ENCODE assay signal across 17 cellular contexts in the genomic region with DNA sequence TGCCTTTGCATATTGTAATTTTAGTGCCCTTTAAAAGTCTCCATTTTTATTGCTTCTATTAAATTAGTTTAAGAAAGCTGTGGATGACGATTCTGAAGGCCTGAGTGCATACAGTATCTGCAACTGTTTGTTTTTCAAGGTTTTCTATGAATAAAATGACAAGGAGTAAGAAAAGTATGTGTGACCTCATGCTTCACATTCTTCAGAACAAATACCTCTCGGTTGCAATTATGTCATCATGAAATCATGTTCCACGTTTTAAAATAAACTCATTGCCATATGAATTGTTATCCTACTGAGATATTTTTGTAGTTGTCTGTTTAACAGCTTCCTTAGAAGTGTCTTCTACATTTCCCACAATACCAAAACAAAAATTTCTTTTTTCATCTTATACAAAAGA.
"Had no signal": no experiment of that assay in that cellular context is flagged by ENCODE, and none has a peak within 500 bp of the region (broad histone marks: within the 10 kb centered on the region; RNA-seq: fewer than 3 reads in every experiment).

No MANE protein-coding gene starts in this region.

- H3K27me3 Mint-ChIP-seq: activated T-helper 17 cell treated with anti-CD3 and anti-CD28 coated beads, Interleukin-2, amount 50 U/mL, for 72 hours; naive thymus-derived CD8-positive, alpha-beta T cell; stimulated activated naive CD8-positive, alpha-beta T cell treated with anti-CD3 and anti-CD28 coated beads, Interleukin-15, amount 100 ng/mL, for 72 hours had no signal

- H3K36me3 Mint-ChIP-seq: naive thymus-derived CD8-positive, alpha-beta T cell had no signal

- ATAC-seq: activated T-helper 17 cell treated with anti-CD3 and anti-CD28 coated beads, Interleukin-2, amount 50 U/mL, for 72 hours; heart left ventricle; left lung; naive thymus-derived CD8-positive, alpha-beta T cell; stimulated activated naive CD8-positive, alpha-beta T cell treated with anti-CD3 and anti-CD28 coated beads, Interleukin-15, amount 100 ng/mL, for 72 hours had no signal

- DNase-seq: activated CD4-positive, alpha-beta T cell treated with anti-CD3 and anti-CD28 coated beads, Interleukin-2, amount 50 U/mL, for 48 hours; activated CD4-positive, CD25-positive, alpha-beta regulatory T cell treated with anti-CD3 and anti-CD28 coated beads, Interleukin-2, amount 50 U/mL, for 72 hours; activated naive CD4-positive, alpha-beta T cell treated with anti-CD3 and anti-CD28 coated beads for 36 hours; effector memory CD4-positive, alpha-beta T cell; heart left ventricle; left lung; mammary epithelial cell; naive thymus-derived CD8-positive, alpha-beta T cell; small intestine; stimulated activated naive CD8-positive, alpha-beta T cell treated with anti-CD3 and anti-CD28 coated beads, Interleukin-15, amount 100 ng/mL, for 72 hours; testis had no signal

- H3K4me1 Mint-ChIP-seq: activated T-helper 17 cell treated with anti-CD3 and anti-CD28 coated beads, Interleukin-2, amount 50 U/mL, for 72 hours; naive thymus-derived CD8-positive, alpha-beta T cell; stimulated activated naive CD8-positive, alpha-beta T cell treated with anti-CD3 and anti-CD28 coated beads, Interleukin-15, amount 100 ng/mL, for 72 hours had no signal

- H3K27ac ChIP-seq: ascending aorta, coronary artery, heart left ventricle, left lung, neutrophil, right atrium auricular region, testis had no signal

- H3K9me3 ChIP-seq: ascending aorta, heart left ventricle, left lung, neutrophil, right atrium auricular region, testis had no signal

- H3K9me3 Mint-ChIP-seq: stimulated activated naive CD8-positive, alpha-beta T cell treated with anti-CD3 and anti-CD28 coated beads, Interleukin-15, amount 100 ng/mL, for 72 hours had no signal

- H3K36me3 ChIP-seq: ascending aorta, heart left ventricle, left lung, neutrophil, right atrium auricular region had no signal

- H3K27ac Mint-ChIP-seq: activated naive CD4-positive, alpha-beta T cell treated with anti-CD3 and anti-CD28 coated beads for 36 hours; activated T-helper 17 cell treated with anti-CD3 and anti-CD28 coated beads, Interleukin-2, amount 50 U/mL, for 72 hours; naive thymus-derived CD8-positive, alpha-beta T cell; stimulated activated naive CD8-positive, alpha-beta T cell treated with anti-CD3 and anti-CD28 coated beads, Interleukin-15, amount 100 ng/mL, for 72 hours had no signal

- H3K4me3 Mint-ChIP-seq: activated naive CD4-positive, alpha-beta T cell treated with anti-CD3 and anti-CD28 coated beads for 36 hours; activated T-helper 17 cell treated with anti-CD3 and anti-CD28 coated beads, Interleukin-2, amount 50 U/mL, for 72 hours; naive thymus-derived CD8-positive, alpha-beta T cell; stimulated activated naive CD8-positive, alpha-beta T cell treated with anti-CD3 and anti-CD28 coated beads, Interleukin-15, amount 100 ng/mL, for 72 hours had no signal

- H3K4me3 ChIP-seq: ascending aorta, coronary artery, heart left ventricle, left lung, right atrium auricular region, testis had no signal

- FAIRE-seq: islet of Langerhans, small intestine had no signal

- H3K4me1 ChIP-seq: ascending aorta, heart left ventricle, left lung, right atrium auricular region, testis had no signal

- H3K27me3 ChIP-seq: ascending aorta, heart left ventricle, left lung, neutrophil, right atrium auricular region, testis had no signal
